In the genomic region with DNA sequence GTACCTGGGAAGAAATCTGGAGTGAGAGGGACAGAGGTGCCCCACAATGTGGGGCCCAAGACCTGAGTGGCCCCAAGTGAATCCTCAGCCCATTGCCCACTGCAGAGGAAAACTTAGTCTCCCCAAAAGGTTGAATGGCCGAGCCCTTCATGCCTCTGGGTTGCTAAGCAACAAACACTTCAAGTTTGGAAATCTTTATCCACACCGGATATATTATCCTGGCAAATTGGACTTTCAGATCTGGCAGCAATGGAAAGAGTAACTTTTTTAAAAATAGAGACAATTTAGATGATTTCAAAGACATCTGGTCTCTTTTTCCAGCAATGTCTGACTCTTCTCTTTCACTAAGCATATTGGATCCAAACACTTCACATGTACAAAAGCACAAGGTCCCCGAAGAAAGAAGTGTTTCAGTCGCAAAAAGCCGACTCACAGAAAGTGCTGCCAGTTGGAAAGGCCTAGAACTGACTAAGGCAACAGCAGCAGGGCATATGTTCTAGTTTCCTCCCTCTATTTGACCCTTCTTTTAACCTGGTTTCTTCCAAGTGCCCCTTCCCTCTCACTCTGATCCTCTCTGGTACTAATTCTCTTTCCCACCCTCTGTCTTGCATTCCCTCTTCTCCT, we compare ENCODE assay signal across 17 cellular contexts.
DNase-seq lines count a peak whose midpoint lies in the region; ATAC-seq and TF ChIP-seq lines count a peak whose summit lies in the region.
"Had no signal": no experiment of that assay in that cellular context is flagged by ENCODE, and none has a peak within 500 bp of the region (broad histone marks: within the 10 kb centered on the region; RNA-seq: fewer than 3 reads in every experiment).

No MANE protein-coding gene starts in this region.

- H3K27me3 ChIP-seq in heart left ventricle: no peaks in the 10 kb centered on the region
- no peaks in the 10 kb centered on the region for H3K27me3 ChIP-seq in muscle layer of duodenum (ENCODE audit: low read depth, low read length)
- H3K27me3 ChIP-seq in thoracic aorta (replicated peaks; ENCODE audit: insufficient read depth): no peaks in the 10 kb centered on the region

- H3K36me3 ChIP-seq in heart left ventricle (no peaks in the 10 kb centered on the region), muscle layer of duodenum (ENCODE audit: control insufficient read depth in 1 of 2, insufficient read depth in 2 of 2, low read length in 2 of 2) (no peaks in the 10 kb centered on the region), thoracic aorta (no peaks in the 10 kb centered on the region)
- H3K36me3 ChIP-seq: sigmoid colon had no signal

- ATAC-seq in heart left ventricle: peak; percentile 29 to 65 (median 53)
- no peak for ATAC-seq in thoracic aorta (ENCODE audit: insufficient number of reproducible peaks, low FRiP score, low read depth)
- no peak for ATAC-seq in GM19324 (IDR thresholded peaks at IDR 0.05; ENCODE audit: low FRiP score, unreplicated experiment)
- ATAC-seq in HG03565 (IDR thresholded peaks at IDR 0.05; ENCODE audit: unreplicated experiment): no peak
- no peak for ATAC-seq in HG02938 (IDR thresholded peaks at IDR 0.05; ENCODE audit: unreplicated experiment)
- ATAC-seq: activated T-cell treated with anti-CD3 and anti-CD28 coated beads, Interleukin-2, amount 50 U/mL, for 72 hours; effector memory CD8-positive, alpha-beta T cell; HCT116; mucosa of descending colon had no signal

- H3K4me1 ChIP-seq in heart left ventricle (peaks cover 0 to 28% (median 13%) of the 10 kb centered on the region in 12 donors), muscle layer of duodenum (ENCODE audit: control insufficient read depth in 1 of 2, insufficient read depth in 2 of 2, low read length in 2 of 2) (peaks cover 0 to 4% of the 10 kb centered on the region in 2 donors), thoracic aorta (ENCODE audit: control insufficient read depth in 1 of 2, low read depth in 2 of 2) (no peaks in the 10 kb centered on the region)
- H3K4me1 ChIP-seq: sigmoid colon had no signal

- no peak for TF ChIP-seq POLR2A in heart left ventricle (IDR thresholded peaks at IDR 0.05)

- H3K9me3 ChIP-seq in heart left ventricle (no peaks in the 10 kb centered on the region), muscle layer of duodenum (ENCODE audit: control insufficient read depth in 1 of 2, low read length in 2 of 2) (no peaks in the 10 kb centered on the region), thoracic aorta (no peaks in the 10 kb centered on the region)
- H3K9me3 ChIP-seq: mucosa of descending colon, sigmoid colon had no signal

- DNase-seq in heart left ventricle (no peak), thoracic aorta (ENCODE audit: low spot score) (no peak)
- DNase-seq: activated CD4-positive, CD25-positive, alpha-beta regulatory T cell treated with anti-CD3 and anti-CD28 coated beads, Interleukin-2, amount 50 U/mL, for 72 hours; activated CD8-positive, alpha-beta memory T cell treated with anti-CD3 and anti-CD28 coated beads for 24 hours; activated T-cell treated with anti-CD3 and anti-CD28 coated beads, Interleukin-2, amount 50 U/mL, for 72 hours; effector memory CD8-positive, alpha-beta T cell; mucosa of descending colon; NCI-H2081; NCI-H69; sigmoid colon; T-helper 9 cell had no signal

- no peak for TF ChIP-seq CTCF in heart left ventricle (IDR thresholded peaks at IDR 0.05)
- no peak for TF ChIP-seq CTCF in thoracic aorta (IDR thresholded peaks at IDR 0.05)

- intact Hi-C loops in heart left ventricle (cut with DNase I): loop anchor here in 1 of 10 donors (10.0 kb wide), 1 partner anchor 764 kb away; no protein-coding TSS in a partner anchor

- 36 to 58% (median 46%) methylated on average over 5 of the region's 5 CpGs for WGBS in heart left ventricle, 4 donors

- H3K27ac ChIP-seq in cingulate gyrus (ENCODE audit: low read depth, low read length) (peak overlapping the region; percentile 91), heart left ventricle (peak overlapping the region in 10 of 12 donors; percentile 10 to 73 (median 52)), muscle layer of duodenum (ENCODE audit: low read length) (peak overlapping the region; percentile 66), thoracic aorta (no peak overlapping the region)
- H3K27ac ChIP-seq: sigmoid colon had no signal

- H3K4me3 ChIP-seq in heart left ventricle (no peak overlapping the region), muscle layer of duodenum (ENCODE audit: low read depth in 1 of 2, low read length in 2 of 2) (no peak overlapping the region), thoracic aorta (peak overlapping the region; percentile 30)
- H3K4me3 ChIP-seq: mucosa of descending colon, sigmoid colon had no signal

Comparison
In these comparisons a context has a peak if more than half of its experiments do, and no peak if none do; other contexts are left out.
1. H3K27ac ChIP-seq: peak in cingulate gyrus (single experiment), heart left ventricle (10 of 12) and muscle layer of duodenum (single experiment); none in thoracic aorta (0 of 2).
2. ATAC-seq: peak in heart left ventricle (4 of 4); none in thoracic aorta (single experiment), GM19324 (single experiment), HG03565 (single experiment) and HG02938 (single experiment).